ENCODE assay signal across 8 cellular contexts in the genomic region with DNA sequence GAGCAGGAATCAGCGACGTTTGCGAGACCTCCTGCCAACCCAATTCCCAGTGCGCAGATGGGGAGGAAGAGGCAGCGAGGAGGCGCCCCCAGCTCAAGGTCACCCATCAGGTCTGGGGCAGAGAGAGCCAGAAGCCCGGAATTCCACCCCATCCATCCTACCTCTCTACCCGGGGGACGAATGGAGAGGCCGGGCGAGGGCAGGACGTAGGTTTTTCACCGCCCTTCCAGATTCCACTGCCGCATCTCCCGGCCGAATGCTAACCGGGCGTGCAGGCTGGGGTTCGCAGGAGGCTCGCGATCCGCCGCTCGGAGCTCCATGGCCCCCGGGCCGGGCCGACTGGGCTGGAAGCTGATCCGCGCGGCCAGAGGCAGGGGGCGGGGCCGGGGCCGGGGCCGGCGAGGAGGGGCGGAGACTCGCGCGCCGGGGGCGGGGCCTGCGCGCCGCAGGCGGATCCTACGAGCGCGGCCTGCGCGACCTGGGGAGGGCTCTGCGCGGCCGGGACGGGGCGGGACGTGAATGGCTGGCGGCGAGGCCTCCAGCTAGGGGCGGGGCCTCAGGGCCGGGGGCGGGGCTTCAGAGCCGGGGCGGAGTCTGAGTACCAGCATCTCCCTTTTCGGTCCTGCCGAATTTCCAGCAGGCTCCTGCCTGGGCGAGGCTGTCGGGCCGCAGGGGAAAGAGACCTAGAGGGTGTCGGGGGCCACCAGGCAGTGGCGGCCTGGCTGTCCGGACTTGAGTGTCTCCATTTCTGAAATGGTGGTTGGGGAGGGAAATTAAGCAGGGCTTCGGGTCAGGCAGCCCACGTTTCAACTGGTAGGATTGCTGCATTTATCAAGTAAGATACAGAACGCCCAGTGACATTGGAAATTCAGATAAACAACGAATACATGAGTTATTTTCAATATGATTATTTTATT. TPM values are rescaled to one million over a fixed set of nuclear protein-coding genes. Genes with fewer than 3 reads are reported as not detected.
DNase-seq lines count a peak whose midpoint lies in the region; ATAC-seq, FAIRE-seq and TF ChIP-seq lines count a peak whose summit lies in the region.

A gene with protein sequence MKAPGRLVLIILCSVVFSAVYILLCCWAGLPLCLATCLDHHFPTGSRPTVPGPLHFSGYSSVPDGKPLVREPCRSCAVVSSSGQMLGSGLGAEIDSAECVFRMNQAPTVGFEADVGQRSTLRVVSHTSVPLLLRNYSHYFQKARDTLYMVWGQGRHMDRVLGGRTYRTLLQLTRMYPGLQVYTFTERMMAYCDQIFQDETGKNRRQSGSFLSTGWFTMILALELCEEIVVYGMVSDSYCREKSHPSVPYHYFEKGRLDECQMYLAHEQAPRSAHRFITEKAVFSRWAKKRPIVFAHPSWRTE (minus strand): TSS at position 377 of the 917 bp plus-strand sequence. CDS start 622 bp downstream, outside the sequence.

- H3K36me3 ChIP-seq in ascending aorta, result peaks cover 17 to 20% of the 10 kb centered on the region in 2 donors
- peaks cover 4% of the 10 kb centered on the region for H3K36me3 ChIP-seq in rectal smooth muscle tissue (ENCODE audit: control insufficient read depth, insufficient read depth, low read length)
- no peaks in the 10 kb centered on the region for H3K36me3 ChIP-seq in uterus

- H3K4me1 ChIP-seq in ascending aorta (peaks cover 10 to 47% of the 10 kb centered on the region in 2 donors), right cardiac atrium (ENCODE audit: control insufficient read depth, insufficient read depth, low read length) (peaks cover 15% of the 10 kb centered on the region), rectal smooth muscle tissue (ENCODE audit: control insufficient read depth, insufficient read depth, low read length) (peaks cover 13% of the 10 kb centered on the region), uterus (peaks cover 3 to 4% of the 10 kb centered on the region in 2 donors)

- H3K9me3 ChIP-seq in ascending aorta (no peaks in the 10 kb centered on the region), right cardiac atrium (ENCODE audit: control insufficient read depth, low read length) (no peaks in the 10 kb centered on the region), uterus (no peaks in the 10 kb centered on the region)

- peak; percentile 94 for FAIRE-seq in GM12892 (lab: Jason Lieb, UNC)

- ATAC-seq in HG02840 (IDR thresholded peaks at IDR 0.05; ENCODE audit: low FRiP score, unreplicated experiment) (peak; percentile 66), right cardiac atrium (peak; percentile 87 to 95)

- H3K27ac ChIP-seq in ascending aorta, result peak within 1 kb of the TSS; percentile 69 to 79
- peak within 1 kb of the TSS; percentile 77 for H3K27ac ChIP-seq in right cardiac atrium (ENCODE audit: low read length)
- peak within 1 kb of the TSS; percentile 71 for H3K27ac ChIP-seq in rectal smooth muscle tissue (ENCODE audit: low read depth, low read length)
- peak within 1 kb of the TSS; percentile 70 to 78 for H3K27ac ChIP-seq in uterus

- TF ChIP-seq CTCF in ascending aorta (IDR thresholded peaks at IDR 0.05), result no peak
- no peak for TF ChIP-seq CTCF in uterus (IDR thresholded peaks at IDR 0.05)

- H3K4me3 ChIP-seq in ascending aorta, result peak within 1 kb of the TSS; percentile 64 to 69
- peak within 1 kb of the TSS; percentile 65 for H3K4me3 ChIP-seq in right cardiac atrium (ENCODE audit: low read length)
- peak within 1 kb of the TSS; percentile 85 for H3K4me3 ChIP-seq in rectal smooth muscle tissue (ENCODE audit: low read length)
- peak within 1 kb of the TSS; percentile 58 to 81 for H3K4me3 ChIP-seq in uterus

- H3K27me3 ChIP-seq in ascending aorta (no peaks in the 10 kb centered on the region), right cardiac atrium (ENCODE audit: control insufficient read depth, insufficient read depth) (no peaks in the 10 kb centered on the region), rectal smooth muscle tissue (ENCODE audit: control insufficient read depth, insufficient read depth, low read length) (peaks cover 1% of the 10 kb centered on the region), uterus (no peaks in the 10 kb centered on the region)

- peak; percentile 74; the same call in 1 of the 2 replicates for TF ChIP-seq POLR2A in GM12892 (IDR thresholded peaks at IDR 0.05; ENCODE audit: low read depth, low read length)
- peak; percentile 47 to 63 for TF ChIP-seq POLR2A in uterus (IDR thresholded peaks at IDR 0.05)

- intact Hi-C loops in ascending aorta (cut with DNase I), result loop anchor here (1.0 to 5.0 kb wide), 3 partner anchors 20 to 200 kb away; a partner anchor contains a TSS
- intact Hi-C loops in right cardiac atrium (cut with DNase I), result loop anchor here in 2 of 4 donors (2.0 to 5.0 kb wide), 3 partner anchors 35 to 115 kb away; a partner anchor contains a TSS
- intact Hi-C loops in uterus (cut with DNase I; ENCODE audit: low total_unique reads), result no loop called here

- DNase-seq in GM12892 (ENCODE audit: insufficient read length) (peak; percentile 94), NCI-H146 treated with DMSO at 0.1 percent for 48 hours (lab: John Stamatoyannopoulos, UW; ENCODE audit: unreplicated experiment) (peak; percentile 57), T-helper 22 cell (ENCODE audit: low read depth) (peak; percentile 89), ascending aorta (ENCODE audit: low spot score in 2 of 2) (peak; percentile 81 to 97), right cardiac atrium (peak; percentile 95 to 99 (median 98)), uterus (peak; percentile 96 to 98)

- peak within 1 kb of the TSS; percentile 43 for H3K9ac ChIP-seq in rectal smooth muscle tissue (ENCODE audit: low read length)

- 2% methylated on average over 75 of the region's 75 CpGs for WGBS in right cardiac atrium

RNA-seq across cellular contexts. Expression of the gene that starts here (rescaled TPM):
- polyA plus RNA-seq in GM12892 (2012; ENCODE audit: missing spikeins), result 17.0 TPM
- 134 TPM for total RNA-seq in ascending aorta
- 10 to 100 TPM; 26.3 to 36.7 (median 32.3) TPM for total RNA-seq in right cardiac atrium
- 24.3 TPM for polyA plus RNA-seq in right cardiac atrium
- total RNA-seq in uterus, result 10 to 100 TPM in 3 of 4 donors, under 1 TPM in 1; 0.59 to 41.7 (median 20.7) TPM

Comparison
In these comparisons a context has a peak if more than half of its experiments do, and no peak if none do; other contexts are left out.
1. Peak in every context shown above with its lines: DNase-seq, ATAC-seq, H3K4me3 ChIP-seq and H3K27ac ChIP-seq.